In the genomic region with DNA sequence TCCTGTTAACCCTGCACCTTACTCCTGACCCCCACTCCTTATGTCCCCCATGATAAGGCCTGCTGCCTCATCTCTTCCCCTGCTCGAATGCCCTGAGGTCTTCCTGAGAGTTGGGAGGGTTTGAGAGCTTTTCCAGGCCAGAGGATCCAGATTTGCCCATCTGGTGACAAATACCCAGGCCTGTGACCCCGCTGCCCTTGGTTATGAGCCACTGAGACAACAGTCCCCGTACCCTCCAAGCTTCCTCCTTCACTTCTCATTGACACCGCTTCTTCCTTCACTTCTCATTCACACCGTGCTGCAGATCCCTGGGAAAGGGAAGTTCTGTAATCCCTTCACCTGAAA, we compare ENCODE assay signal across 10 cellular contexts. TPM values are rescaled to one million over a fixed set of nuclear protein-coding genes. Genes with fewer than 3 reads are reported as not detected.
DNase-seq lines count a peak whose midpoint lies in the region; ATAC-seq and TF ChIP-seq lines count a peak whose summit lies in the region.
"Had no signal": no experiment of that assay in that cellular context is flagged by ENCODE, and none has a peak within 500 bp of the region (broad histone marks: within the 10 kb centered on the region; RNA-seq: fewer than 3 reads in every experiment).

No MANE protein-coding gene starts in this region.

- H3K36me3 Mint-ChIP-seq in T-helper 1 cell treated with Interleukin-12 subunit alpha and Interleukin-12 subunit beta and Interleukin-4 antibody, amounts not matched to agents 30 μg/mL and 1 μg/mL, for 36 hours (ENCODE audit: low read depth): peaks cover 2% of the 10 kb centered on the region

- H3K27me3 Mint-ChIP-seq in T-helper 1 cell treated with Interleukin-12 subunit alpha and Interleukin-12 subunit beta and Interleukin-4 antibody, amounts not matched to agents 30 μg/mL and 1 μg/mL, for 36 hours (ENCODE audit: low read depth): no peaks in the 10 kb centered on the region

- DNase-seq in T-helper 1 cell (no peak), ascending aorta (ENCODE audit: low spot score in 2 of 2) (no peak), left lung (no peak), testis (no peak), mucosa of gallbladder (ENCODE audit: low spot score) (no peak)

- H3K4me1 ChIP-seq in ascending aorta: peaks cover 5 to 11% of the 10 kb centered on the region in 2 donors
- H3K4me1 ChIP-seq in left lung: peaks cover 5 to 61% of the 10 kb centered on the region in 2 donors
- peaks cover 12% of the 10 kb centered on the region for H3K4me1 ChIP-seq in testis

- TF ChIP-seq CTCF in ascending aorta (IDR thresholded peaks at IDR 0.05) (no peak), left lung (IDR thresholded peaks at IDR 0.05) (no peak), testis (IDR thresholded peaks at IDR 0.05) (no peak)

- peak overlapping the region; percentile 77 to 88 for H3K4me3 ChIP-seq in ascending aorta
- peak overlapping the region; percentile 63 to 74 for H3K4me3 ChIP-seq in left lung
- peak overlapping the region; percentile 45 to 87 for H3K4me3 ChIP-seq in testis

- intact Hi-C loops in ascending aorta (cut with DNase I): loop anchor here (2.0 to 10.0 kb wide), 3 partner anchors 96 to 517 kb away; a partner anchor contains a TSS
- intact Hi-C loops in left lung (cut with DNase I): no loop called here
- intact Hi-C loops in testis (cut with DNase I; ENCODE audit: low total_unique reads): no loop called here

- peak overlapping the region; percentile 88 for H3K4me3 Mint-ChIP-seq in T-helper 1 cell treated with Interleukin-12 subunit alpha and Interleukin-12 subunit beta and Interleukin-4 antibody, amounts not matched to agents 30 μg/mL and 1 μg/mL, for 36 hours

- peak overlapping the region; percentile 90 for H3K27ac Mint-ChIP-seq in T-helper 1 cell treated with Interleukin-12 subunit alpha and Interleukin-12 subunit beta and Interleukin-4 antibody, amounts not matched to agents 30 μg/mL and 1 μg/mL, for 36 hours

- peaks cover 30% of the 10 kb centered on the region for H3K4me1 Mint-ChIP-seq in T-helper 1 cell treated with Interleukin-12 subunit alpha and Interleukin-12 subunit beta and Interleukin-4 antibody, amounts not matched to agents 30 μg/mL and 1 μg/mL, for 36 hours (ENCODE audit: low read depth)

- no peak for TF ChIP-seq POLR2A in testis (IDR thresholded peaks at IDR 0.05)

- H3K27ac ChIP-seq in ascending aorta (peak overlapping the region in 1 of 2 donors; percentile 60), left lung (peak overlapping the region; percentile 63 to 86), testis (peak overlapping the region in 1 of 2 donors; percentile 75)

- H3K27me3 ChIP-seq in ascending aorta (no peaks in the 10 kb centered on the region), left lung (no peaks in the 10 kb centered on the region), testis (no peaks in the 10 kb centered on the region)

- ATAC-seq in left lung (peak; percentile 1), GM18517 (IDR thresholded peaks at IDR 0.05; ENCODE audit: unreplicated experiment) (no peak), GM19023 (IDR thresholded peaks at IDR 0.05; ENCODE audit: unreplicated experiment) (no peak)

- WGBS in testis, 2 donors: 13 to 20% methylated on average over 5 of the region's 5 CpGs

- no peaks in the 10 kb centered on the region for H3K9me3 ChIP-seq in ascending aorta
- no peaks in the 10 kb centered on the region for H3K9me3 ChIP-seq in left lung
- no peaks in the 10 kb centered on the region for H3K9me3 ChIP-seq in testis

- no peaks in the 10 kb centered on the region for H3K9me3 Mint-ChIP-seq in T-helper 1 cell treated with Interleukin-12 subunit alpha and Interleukin-12 subunit beta and Interleukin-4 antibody, amounts not matched to agents 30 μg/mL and 1 μg/mL, for 36 hours

- H3K36me3 ChIP-seq in ascending aorta: no peaks in the 10 kb centered on the region
- H3K36me3 ChIP-seq in left lung: no peaks in the 10 kb centered on the region
- H3K36me3 ChIP-seq in testis (ENCODE audit: low read depth, missing control alignments): no peaks in the 10 kb centered on the region

RNA-seq across cellular contexts. Expression of a gene that starts 0.6 kb away (rescaled TPM):
- total RNA-seq in ascending aorta (15.0 TPM), left lung (10 to 100 TPM; 66.1 to 70.0 TPM), testis (10 to 100 TPM; 38.0 to 54.4 TPM), mucosa of gallbladder (38.1 TPM)
- polyA plus RNA-seq in testis (ENCODE audit: insufficient read depth, low read depth, low replicate concordance): 29.8 TPM

RNA-seq across cellular contexts. Expression of a gene that starts 29.7 kb away (rescaled TPM):
- total RNA-seq in ascending aorta (101 TPM), left lung (10 to 100 TPM; 34.6 to 66.4 TPM), testis (10 to 100 TPM; 37.6 to 65.3 TPM), mucosa of gallbladder (36.0 TPM)
- polyA plus RNA-seq in testis (ENCODE audit: insufficient read depth, low read depth, low replicate concordance): 40.8 TPM

RNA-seq across cellular contexts. Expression of a gene that starts 50.0 kb away (rescaled TPM):
- total RNA-seq in ascending aorta (not detected), left lung (not detected), testis (1 to 10 TPM; 4.2 to 8.3 TPM), mucosa of gallbladder (not detected)
- 21.9 TPM for polyA plus RNA-seq in testis (ENCODE audit: insufficient read depth, low read depth, low replicate concordance)
- total RNA-seq: RPMI7951, sciatic nerve had no signal
